12 cellular contexts compared by ENCODE assay signal in the genomic region with DNA sequence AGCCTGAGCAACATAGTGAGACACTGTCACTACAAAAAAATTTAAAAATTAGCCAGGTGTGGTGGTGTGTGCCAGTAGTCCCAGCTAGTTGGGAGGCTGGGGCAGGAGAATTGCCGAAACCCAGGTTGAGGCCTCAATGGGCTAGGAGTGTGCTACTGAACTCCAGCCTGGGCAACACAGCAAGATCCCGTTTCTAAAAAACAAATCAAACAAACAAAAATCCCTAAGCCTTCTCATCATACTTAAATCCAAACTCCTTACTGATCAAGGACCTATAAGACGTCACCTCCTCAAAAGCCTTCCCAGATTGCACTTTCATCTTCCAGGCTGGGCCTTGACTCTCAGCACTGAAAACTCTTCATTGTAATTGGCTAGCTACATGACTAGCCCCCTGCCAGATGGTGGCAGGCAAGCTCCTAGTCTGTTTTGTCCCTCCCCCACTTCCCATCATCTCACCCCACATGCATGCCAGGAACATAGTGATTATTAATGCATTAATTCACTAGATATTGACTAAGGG. TPM values are rescaled to one million over a fixed set of nuclear protein-coding genes. Genes with fewer than 3 reads are reported as not detected.
DNase-seq lines count a peak whose midpoint lies in the region; ATAC-seq and TF ChIP-seq lines count a peak whose summit lies in the region.
"Had no signal": no experiment of that assay in that cellular context is flagged by ENCODE, and none has a peak within 500 bp of the region (broad histone marks: within the 10 kb centered on the region; RNA-seq: fewer than 3 reads in every experiment).

No MANE protein-coding gene starts in this region.

- TF ChIP-seq CTCF in 22Rv1 (IDR thresholded peaks at IDR 0.05) (0 out of 2 replicates have a peak, but pooled peaks have one; percentile 5), epithelial cell of proximal tubule (conservative IDR thresholded peaks at IDR 0.05; ENCODE audit: low read depth, low read length) (peak; percentile 32)

- no peak overlapping the region for H3K4me3 ChIP-seq in epithelial cell of proximal tubule (ENCODE audit: low read depth, low read length)

- DNase-seq in EH (ENCODE audit: low read depth) (peak; percentile 65), RKO (ENCODE audit: low spot score) (peak; percentile 54), epithelial cell of proximal tubule (ENCODE audit: low read depth) (no peak), superior temporal gyrus (ENCODE audit: extremely low spot score) (no peak), DMS79 (lab: John Stamatoyannopoulos, UW) (no peak)
- no peak for DNase-seq in effector CD8-positive, alpha-beta T cell (lab: John Stamatoyannopoulos, UW)
- DNase-seq: nucleus accumbens, SW 1271 had no signal

- H3K27ac ChIP-seq in 22Rv1 = no peak overlapping the region
- H3K27ac ChIP-seq: HL-60 had no signal

- ATAC-seq in HG02678 (IDR thresholded peaks at IDR 0.05; ENCODE audit: unreplicated experiment) = no peak

RNA-seq across cellular contexts. Expression of a gene that starts 17.5 kb away (rescaled TPM):
- not detected in 2 replicates for total RNA-seq in epithelial cell of proximal tubule
- total RNA-seq: dermis microvascular lymphatic vessel endothelial cell had no signal

RNA-seq across cellular contexts. Expression of a gene that starts 46.5 kb away (rescaled TPM):
- 0.58 and 1.4 TPM in 2 replicates for total RNA-seq in epithelial cell of proximal tubule

RNA-seq across cellular contexts. Expression of a gene that starts 46.6 kb away (rescaled TPM):
- total RNA-seq in epithelial cell of proximal tubule = 27.2 and 30.6 TPM in 2 replicates

Comparison
In these comparisons a context has a peak if more than half of its experiments do, and no peak if none do; other contexts are left out.
1. DNase-seq: peak in EH (single experiment) and RKO (single experiment); none in epithelial cell of proximal tubule (single experiment), superior temporal gyrus (single experiment), effector CD8-positive, alpha-beta T cell (single experiment) and DMS79 (single experiment).